ENCODE assay signal across 24 cellular contexts in the genomic region with DNA sequence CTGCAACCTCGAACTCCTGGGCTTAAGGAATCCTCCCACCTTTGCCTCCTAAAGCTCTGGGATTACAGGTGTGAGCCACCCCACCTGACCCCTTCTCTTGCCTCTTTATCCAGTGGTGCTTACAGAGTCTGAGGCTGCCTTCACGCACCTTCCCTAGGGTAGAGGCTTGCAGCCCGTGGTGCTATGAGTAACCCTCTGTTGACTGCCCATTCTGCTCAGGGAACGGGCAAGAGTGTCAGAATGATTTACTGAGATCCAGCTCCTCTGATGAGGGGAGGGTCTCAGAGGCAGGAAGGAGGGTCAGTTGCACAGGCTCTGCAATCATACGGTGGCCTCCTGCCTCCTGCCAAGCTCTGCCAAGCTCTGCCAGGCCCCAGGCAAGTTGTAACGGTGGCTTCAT.
"Had no signal": no experiment of that assay in that cellular context is flagged by ENCODE, and none has a peak within 500 bp of the region (broad histone marks: within the 10 kb centered on the region; RNA-seq: fewer than 3 reads in every experiment).

No MANE protein-coding gene starts in this region.

- H3K27me3 ChIP-seq: brain microvascular endothelial cell, cardiac muscle cell, SJSA1 had no signal

- H3K4me3 Mint-ChIP-seq: activated CD8-positive, alpha-beta T cell treated with anti-CD3 and anti-CD28 coated beads for 36 hours; activated naive CD4-positive, alpha-beta T cell treated with anti-CD3 and anti-CD28 coated beads, Interleukin-2, amount 10 ng/mL, durations not matched to agents 7 days and 5 days; activated naive CD8-positive, alpha-beta T cell treated with anti-CD3 and anti-CD28 coated beads for 36 hours; activated T-cell treated with anti-CD3 and anti-CD28 coated beads, Interleukin-2, amount 50 U/mL, for 72 hours; T-helper 1 cell treated with Interleukin-12 subunit alpha and Interleukin-12 subunit beta and Interleukin-4 antibody, amounts not matched to agents 30 μg/mL and 1 μg/mL, for 36 hours had no signal

- H3K27ac Mint-ChIP-seq: activated CD8-positive, alpha-beta T cell treated with anti-CD3 and anti-CD28 coated beads for 36 hours; activated naive CD4-positive, alpha-beta T cell treated with anti-CD3 and anti-CD28 coated beads, Interleukin-2, amount 10 ng/mL, durations not matched to agents 7 days and 5 days; activated naive CD8-positive, alpha-beta T cell treated with anti-CD3 and anti-CD28 coated beads for 36 hours; activated T-cell treated with anti-CD3 and anti-CD28 coated beads, Interleukin-2, amount 50 U/mL, for 72 hours; activated T-helper 2 cell treated with anti-CD3 and anti-CD28 coated beads, Interferon-gamma antibody, Interleukin-2, Interleukin-4, amounts not matched to agents 10 μg/mL and 5 μg/mL and 100 μg/mL, durations not matched to agents 14 hours and 24 hours and 36 hours; T-helper 1 cell treated with Interleukin-12 subunit alpha and Interleukin-12 subunit beta and Interleukin-4 antibody, amounts not matched to agents 30 μg/mL and 1 μg/mL, for 36 hours had no signal

- H3K36me3 Mint-ChIP-seq: activated naive CD4-positive, alpha-beta T cell treated with anti-CD3 and anti-CD28 coated beads, Interleukin-2, amount 10 ng/mL, durations not matched to agents 7 days and 5 days; activated naive CD8-positive, alpha-beta T cell treated with anti-CD3 and anti-CD28 coated beads for 36 hours had no signal

- H3K36me3 ChIP-seq: brain microvascular endothelial cell, cardiac muscle cell, SJSA1 had no signal

- H3K4me1 Mint-ChIP-seq: activated naive CD4-positive, alpha-beta T cell treated with anti-CD3 and anti-CD28 coated beads, Interleukin-2, amount 10 ng/mL, durations not matched to agents 7 days and 5 days had no signal

- H3K27ac ChIP-seq: brain microvascular endothelial cell, cardiac muscle cell, SJSA1 had no signal

- DNase-seq: activated CD4-positive, alpha-beta T cell treated with anti-CD3 and anti-CD28 coated beads for 4 hours; activated CD8-positive, alpha-beta memory T cell treated with anti-CD3 and anti-CD28 coated beads, Interleukin-2, amount 50 U/mL, for 4 hours; activated CD8-positive, alpha-beta T cell treated with anti-CD3 and anti-CD28 coated beads for 36 hours; activated gamma-delta T cell treated with Interleukin-2 at 50 U/mL for 16 hours; activated naive CD4-positive, alpha-beta T cell treated with anti-CD3 and anti-CD28 coated beads, Interleukin-2, amount 10 ng/mL, durations not matched to agents 7 days and 5 days; activated naive CD8-positive, alpha-beta T cell treated with anti-CD3 and anti-CD28 coated beads for 36 hours; activated T-cell treated with anti-CD3 and anti-CD28 coated beads, Interleukin-2, amount 50 U/mL, for 72 hours; brain microvascular endothelial cell; Karpas-422; NCI-H1048; NCI-H146; NCI-H187 treated with DMSO at 0.1 percent for 48 hours; NCI-H2081 treated with DMSO at 0.1 percent for 48 hours; NCI-H2171; NCI-H2227 treated with DMSO at 0.1 percent for 48 hours; NCI-H446 treated with DMSO at 0.1 percent for 48 hours; NCI-H524 treated with DMSO at 0.1 percent for 48 hours; PC-3; SHP77; SW 1271 had no signal

- H3K4me3 ChIP-seq: cardiac muscle cell, SJSA1 had no signal

- H3K9me3 ChIP-seq: SJSA1 had no signal
